In the genomic region with DNA sequence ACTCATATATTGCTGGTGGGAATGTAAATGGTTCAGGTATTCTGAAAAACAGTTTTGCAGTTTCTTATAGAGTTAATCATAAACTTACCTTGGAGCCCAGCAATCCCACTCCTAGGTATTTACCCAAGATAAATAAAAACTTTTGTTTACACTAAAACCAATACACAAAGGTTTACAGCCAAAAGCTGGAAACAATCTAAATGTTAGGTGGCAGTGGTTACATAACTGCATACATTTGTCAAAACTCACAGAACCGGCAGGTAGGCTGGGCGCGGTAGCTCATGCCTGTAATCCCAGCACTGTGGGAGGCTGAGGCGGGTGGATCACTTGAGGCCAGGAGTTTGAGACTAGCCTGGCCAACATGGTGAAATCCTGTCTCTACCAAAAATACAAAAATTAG, we compare ENCODE assay signal across 7 cellular contexts.
DNase-seq lines count a peak whose midpoint lies in the region; ATAC-seq, FAIRE-seq and TF ChIP-seq lines count a peak whose summit lies in the region.
"Not testable (repeated sequence)": the region's sequence is repeated elsewhere in the genome, so short reads cannot be mapped to it uniquely, and the experiment has no call there.

No MANE protein-coding gene starts in this region.

- H3K27me3 Mint-ChIP-seq in activated CD4-positive, alpha-beta T cell treated with anti-CD3 and anti-CD28 coated beads, Interleukin-2, amount 10 ng/mL, durations not matched to agents 24 days and 14 days: not testable (repeated sequence)

- peaks cover 75% of the 10 kb centered on the region for H3K4me1 Mint-ChIP-seq in activated CD4-positive, alpha-beta T cell treated with anti-CD3 and anti-CD28 coated beads, Interleukin-2, amount 10 ng/mL, durations not matched to agents 24 days and 14 days

- not testable (repeated sequence) for H3K4me1 ChIP-seq in colonic mucosa
- H3K4me1 ChIP-seq in mucosa of descending colon (ENCODE audit: low read depth) (peaks cover 15% of the 10 kb centered on the region), pancreas (peaks cover 0 to 28% (median 21%) of the 10 kb centered on the region in 3 donors), transverse colon (peaks cover 3 to 57% (median 26%) of the 10 kb centered on the region in 4 donors)

- FAIRE-seq in pancreas (lab: Jason Lieb, UNC): not testable (repeated sequence)

- H3K4me3 ChIP-seq in HL-60 (replicated peaks; ENCODE audit: insufficient read depth, low read length); colonic mucosa; mucosa of descending colon; pancreas; transverse colon: not testable (repeated sequence)

- TF ChIP-seq EP300 in transverse colon (IDR thresholded peaks at IDR 0.05; ENCODE audit: low read depth): not testable (repeated sequence)

- H3K9me3 ChIP-seq in colonic mucosa, mucosa of descending colon, pancreas, transverse colon: not testable (repeated sequence)

- not testable (repeated sequence) for H3K4me3 Mint-ChIP-seq in activated CD4-positive, alpha-beta T cell treated with anti-CD3 and anti-CD28 coated beads, Interleukin-2, amount 10 ng/mL, durations not matched to agents 24 days and 14 days

- intact Hi-C loops in activated CD4-positive, alpha-beta T cell treated with anti-CD3 and anti-CD28 coated beads, Interleukin-2, amount 10 ng/mL, durations not matched to agents 24 days and 14 days (cut with micrococcal nuclease); left colon (cut with DNase I, micrococcal nuclease); mucosa of descending colon (cut with DNase I, micrococcal nuclease): not testable (repeated sequence)
- intact Hi-C loops in colonic mucosa (cut with DNase I) (loop anchor here (10.0 kb wide), 1 partner anchor 310 kb away; no protein-coding TSS in a partner anchor), pancreas (cut with DNase I) (loop anchor here in 1 of 3 donors (10.0 kb wide), 1 partner anchor 350 kb away; no protein-coding TSS in a partner anchor), transverse colon (cut with DNase I; ENCODE audit: low total_unique reads) (loop anchor here (10.0 kb wide), 1 partner anchor 320 kb away; no protein-coding TSS in a partner anchor)

- not testable (repeated sequence) for H3K9me3 Mint-ChIP-seq in activated CD4-positive, alpha-beta T cell treated with anti-CD3 and anti-CD28 coated beads, Interleukin-2, amount 10 ng/mL, durations not matched to agents 24 days and 14 days

- not testable (repeated sequence) for H3K9ac ChIP-seq in colonic mucosa (ENCODE audit: low read depth in 2 of 2, low read length in 2 of 2)

- not testable (repeated sequence) for H3K27me3 ChIP-seq in HL-60 (ENCODE audit: insufficient read depth, poor library complexity, severe bottlenecking); colonic mucosa; pancreas; transverse colon

- H3K36me3 Mint-ChIP-seq in activated CD4-positive, alpha-beta T cell treated with anti-CD3 and anti-CD28 coated beads, Interleukin-2, amount 10 ng/mL, durations not matched to agents 24 days and 14 days (ENCODE audit: low read depth): not testable (repeated sequence)

- H3K36me3 ChIP-seq in colonic mucosa; mucosa of descending colon (ENCODE audit: low read depth); pancreas; transverse colon: not testable (repeated sequence)

- not testable (repeated sequence) for H3K27ac Mint-ChIP-seq in activated CD4-positive, alpha-beta T cell treated with anti-CD3 and anti-CD28 coated beads, Interleukin-2, amount 10 ng/mL, durations not matched to agents 24 days and 14 days

- in situ Hi-C loops in transverse colon (cut with MboI; ENCODE audit: low pct_ligation_motif_present in 1 of 4, low pct_unique_long_range_greater_than_20kb in 1 of 4, low sequenced_read_pairs in 3 of 4): not testable (repeated sequence)

- not testable (repeated sequence) for TF ChIP-seq POLR2A in transverse colon (IDR thresholded peaks at IDR 0.05)

- ATAC-seq in left colon: peak; percentile 61
- ATAC-seq in mucosa of descending colon: peak; percentile 71
- peak in 3 of 4 donors; percentile 49 to 78 (median 56) for ATAC-seq in pancreas

- WGBS in pancreas, 2 donors: 27 to 42% methylated on average over 4 of the region's 4 CpGs
- 57% methylated on average over 4 of the region's 4 CpGs; no CpG with 5 or more reads in 1 of the 2 donors for WGBS in transverse colon (ENCODE audit: low coverage in 1 of 2), 2 donors

- H3K27ac ChIP-seq in HL-60 (replicated peaks) (peak overlapping the region; percentile 51; the same call in 1 of the 2 replicates), transverse colon (peak overlapping the region in 1 of 4 donors; percentile 5)
- not testable (repeated sequence) for H3K27ac ChIP-seq in colonic mucosa, pancreas

- not testable (repeated sequence) for DNase-seq in HL-60 (ENCODE audit: low read depth in 1 of 2, low spot score in 1 of 2)
- peak; percentile 48 for DNase-seq in activated CD4-positive, alpha-beta T cell treated with anti-CD3 and anti-CD28 coated beads, Interleukin-2, amount 10 ng/mL, durations not matched to agents 24 days and 14 days
- DNase-seq in colonic mucosa (peak; percentile 53), left colon (peak in 1 of 2 donors; percentile 35), mucosa of descending colon (peak in 2 of 3 donors; percentile 51 to 63), pancreas (peak in 2 of 6 donors; percentile 25 to 29), transverse colon (peak; percentile 35)

- not testable (repeated sequence) for TF ChIP-seq CTCF in HL-60 (IDR thresholded peaks at IDR 0.05; ENCODE audit: insufficient read depth, low read length); colonic mucosa (IDR thresholded peaks at IDR 0.05); mucosa of descending colon (IDR thresholded peaks at IDR 0.05); pancreas (IDR thresholded peaks at IDR 0.05); transverse colon (IDR thresholded peaks at IDR 0.05)
